11 cellular contexts compared by ENCODE assay signal in the genomic region with DNA sequence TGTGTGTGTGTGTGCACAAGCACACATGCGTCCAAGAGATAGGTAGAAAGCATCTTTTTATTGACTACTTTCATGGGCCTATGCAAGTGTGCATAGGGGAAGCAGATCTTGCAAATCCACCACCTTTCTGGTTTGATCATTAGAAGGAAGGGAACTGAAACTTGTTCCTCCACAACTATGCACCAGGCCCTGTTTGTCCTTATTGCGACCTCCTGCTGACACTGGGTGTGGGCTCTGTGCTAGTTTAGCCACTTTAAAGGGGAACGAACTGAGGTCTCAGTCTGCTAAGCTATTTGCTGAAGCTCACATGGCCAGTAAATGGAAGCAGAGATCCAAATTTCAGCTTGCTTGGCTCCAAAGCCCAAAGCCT. TPM values are rescaled to one million over a fixed set of nuclear protein-coding genes. Genes with fewer than 3 reads are reported as not detected.
DNase-seq lines count a peak whose midpoint lies in the region; ATAC-seq and TF ChIP-seq lines count a peak whose summit lies in the region.
"Had no signal": no experiment of that assay in that cellular context is flagged by ENCODE, and none has a peak within 500 bp of the region (broad histone marks: within the 10 kb centered on the region; RNA-seq: fewer than 3 reads in every experiment).

No MANE protein-coding gene starts in this region.

- H3K9me3 Mint-ChIP-seq in type B pancreatic cell = no peaks in the 10 kb centered on the region

- TF ChIP-seq EP300 in stomach (IDR thresholded peaks at IDR 0.05) = no peak

- peaks cover 0 to 30% (median 0%) of the 10 kb centered on the region in 12 donors for H3K4me1 ChIP-seq in heart left ventricle
- no peaks in the 10 kb centered on the region for H3K4me1 ChIP-seq in left ventricle myocardium inferior
- H3K4me1 ChIP-seq in Peyer's patch = peaks cover 0 to 4% (median 0%) of the 10 kb centered on the region in 4 donors
- no peaks in the 10 kb centered on the region for H3K4me1 ChIP-seq in breast epithelium
- no peaks in the 10 kb centered on the region for H3K4me1 ChIP-seq in stomach
- H3K4me1 ChIP-seq: A549 had no signal

- H3K27me3 ChIP-seq in heart left ventricle (peaks cover 0 to 24% (median 0%) of the 10 kb centered on the region in 9 donors), left ventricle myocardium inferior (ENCODE audit: low read depth) (peaks cover 89% of the 10 kb centered on the region), Peyer's patch (no peaks in the 10 kb centered on the region), breast epithelium (peaks cover 0 to 3% of the 10 kb centered on the region in 2 donors), stomach (peaks cover 0 to 16% (median 0%) of the 10 kb centered on the region in 3 donors)

- TF ChIP-seq CTCF in heart left ventricle (IDR thresholded peaks at IDR 0.05) (no peak), left ventricle myocardium inferior (IDR thresholded peaks at IDR 0.05; ENCODE audit: borderline replicate concordance) (no peak), Peyer's patch (IDR thresholded peaks at IDR 0.05) (no peak), type B pancreatic cell (conservative IDR thresholded peaks at IDR 0.05) (no peak), breast epithelium (IDR thresholded peaks at IDR 0.05) (no peak), stomach (IDR thresholded peaks at IDR 0.05) (no peak)

- H3K36me3 ChIP-seq in heart left ventricle (no peaks in the 10 kb centered on the region), left ventricle myocardium inferior (no peaks in the 10 kb centered on the region), Peyer's patch (no peaks in the 10 kb centered on the region), breast epithelium (no peaks in the 10 kb centered on the region), stomach (no peaks in the 10 kb centered on the region)

- H3K4me1 Mint-ChIP-seq in type B pancreatic cell (ENCODE audit: unreplicated experiment) = no peaks in the 10 kb centered on the region

- DNase-seq in heart left ventricle = peak in 1 of 5 donors; percentile 25
- no peak for DNase-seq in left ventricle myocardium inferior
- DNase-seq in Peyer's patch = peak in 2 of 3 donors; percentile 64 to 75
- no peak for DNase-seq in type B pancreatic cell (ENCODE audit: extremely low spot score, unreplicated experiment)
- DNase-seq in breast epithelium (ENCODE audit: low spot score in 2 of 2) = no peak
- DNase-seq in glomerular visceral epithelial cell (ENCODE audit: extremely low spot score) = no peak
- no peak for DNase-seq in stomach
- DNase-seq: activated effector memory CD4-positive, alpha-beta T cell treated with anti-CD3 and anti-CD28 coated beads, Interleukin-2, amount 50 U/mL, for 16 hours had no signal

- peaks cover 36% of the 10 kb centered on the region for H3K27me3 Mint-ChIP-seq in type B pancreatic cell

- no peak for TF ChIP-seq POLR2A in heart left ventricle (IDR thresholded peaks at IDR 0.05)
- TF ChIP-seq POLR2A in Peyer's patch (IDR thresholded peaks at IDR 0.05) = no peak
- no peak for TF ChIP-seq POLR2A in breast epithelium (IDR thresholded peaks at IDR 0.05)
- TF ChIP-seq POLR2A in stomach (IDR thresholded peaks at IDR 0.05) = no peak

- no peak overlapping the region for H3K4me3 ChIP-seq in heart left ventricle
- no peak overlapping the region for H3K4me3 ChIP-seq in left ventricle myocardium inferior
- no peak overlapping the region for H3K4me3 ChIP-seq in Peyer's patch
- H3K4me3 ChIP-seq in breast epithelium = no peak overlapping the region
- H3K4me3 ChIP-seq in stomach = no peak overlapping the region
- H3K4me3 ChIP-seq: A549 had no signal

- H3K36me3 Mint-ChIP-seq in type B pancreatic cell = no peaks in the 10 kb centered on the region

- peak overlapping the region; percentile 78 for H3K27ac Mint-ChIP-seq in type B pancreatic cell

- H3K9me3 ChIP-seq in heart left ventricle (no peaks in the 10 kb centered on the region), left ventricle myocardium inferior (replicated peaks) (no peaks in the 10 kb centered on the region), Peyer's patch (no peaks in the 10 kb centered on the region), breast epithelium (no peaks in the 10 kb centered on the region), stomach (no peaks in the 10 kb centered on the region)
- H3K9me3 ChIP-seq: A549 had no signal

- H3K27ac ChIP-seq in heart left ventricle = peak overlapping the region in 1 of 12 donors; percentile 69
- H3K27ac ChIP-seq in left ventricle myocardium inferior (replicated peaks) = no peak overlapping the region
- peak overlapping the region in 2 of 4 donors; percentile 73 to 78 for H3K27ac ChIP-seq in Peyer's patch
- no peak overlapping the region for H3K27ac ChIP-seq in breast epithelium
- H3K27ac ChIP-seq in stomach = no peak overlapping the region
- H3K27ac ChIP-seq: A549 had no signal

- WGBS in heart left ventricle, 4 donors = 45 to 55% (median 47%) methylated on average over 3 of the region's 3 CpGs
- WGBS in stomach, 5 donors = 41 to 46% (median 42%) methylated on average over 3 of the region's 3 CpGs

- H3K4me3 Mint-ChIP-seq in type B pancreatic cell = no peak overlapping the region

- ATAC-seq in heart left ventricle (peak in 3 of 4 donors; percentile 43 to 87 (median 53)), HG03039 (IDR thresholded peaks at IDR 0.05; ENCODE audit: unreplicated experiment) (peak; percentile 85)
- ATAC-seq: A549, Panc1 had no signal

- intact Hi-C loops in heart left ventricle (cut with DNase I) (loop anchor here in 1 of 10 donors (10.0 kb wide), 1 partner anchor 129 kb away; no protein-coding TSS in a partner anchor), left ventricle myocardium inferior (cut with micrococcal nuclease) (no loop called here), breast epithelium (cut with DNase I; ENCODE audit: low total_unique reads) (no loop called here), stomach (cut with DNase I; ENCODE audit: low total_unique reads) (no loop called here)

RNA-seq across cellular contexts. Expression of a gene that starts 32.1 kb away (rescaled TPM):
- total RNA-seq in heart left ventricle (10 to 100 TPM in 7 of 9 donors, 1 to 10 TPM in 2; 9.1 to 16.4 (median 13.7) TPM), left ventricle myocardium inferior (15.9 TPM), Peyer's patch (10 to 100 TPM; 11.4 to 29.7 (median 21.5) TPM), type B pancreatic cell (ENCODE audit: low replicate concordance) (18.7 and 22.7 TPM in 2 replicates), breast epithelium (10 to 100 TPM; 13.1 to 30.9 (median 20.3) TPM), stomach (10 to 100 TPM in 3 of 5 donors, 1 to 10 TPM in 2; 6.7 to 37.8 (median 11.1) TPM)
- polyA plus RNA-seq in heart left ventricle (10 to 100 TPM in 1 of 2 donors, 1 to 10 TPM in 1; 6.5 to 14.6 TPM), stomach (10 to 100 TPM in 1 of 3 donors, 1 to 10 TPM in 2; 9.5 to 11.9 (median 9.6) TPM)

RNA-seq across cellular contexts. Expression of a gene that starts 42.3 kb away (rescaled TPM):
- 10 to 100 TPM; 15.6 to 47.6 (median 32.3) TPM for total RNA-seq in heart left ventricle
- 10 to 100 TPM; 11.0 to 17.6 TPM for polyA plus RNA-seq in heart left ventricle
- 22.8 TPM for total RNA-seq in left ventricle myocardium inferior
- total RNA-seq in Peyer's patch = 10 to 100 TPM; 47.0 to 59.3 (median 55.0) TPM
- total RNA-seq in type B pancreatic cell (ENCODE audit: low replicate concordance) = 36.2 and 36.7 TPM in 2 replicates
- 10 to 100 TPM; 25.6 to 33.1 (median 32.9) TPM for total RNA-seq in breast epithelium
- total RNA-seq in stomach = 10 to 100 TPM; 15.6 to 63.9 (median 33.3) TPM
- polyA plus RNA-seq in stomach = 1 to 10 TPM; 3.1 to 4.3 (median 3.8) TPM

Comparison
In these comparisons a context has a peak if more than half of its experiments do, and no peak if none do; other contexts are left out.
1. DNase-seq: peak in Peyer's patch (2 of 3); none in left ventricle myocardium inferior (single experiment), type B pancreatic cell (single experiment), breast epithelium (0 of 2), glomerular visceral epithelial cell (single experiment) and stomach (single experiment).